9 cellular contexts compared by ENCODE assay signal in the genomic region with DNA sequence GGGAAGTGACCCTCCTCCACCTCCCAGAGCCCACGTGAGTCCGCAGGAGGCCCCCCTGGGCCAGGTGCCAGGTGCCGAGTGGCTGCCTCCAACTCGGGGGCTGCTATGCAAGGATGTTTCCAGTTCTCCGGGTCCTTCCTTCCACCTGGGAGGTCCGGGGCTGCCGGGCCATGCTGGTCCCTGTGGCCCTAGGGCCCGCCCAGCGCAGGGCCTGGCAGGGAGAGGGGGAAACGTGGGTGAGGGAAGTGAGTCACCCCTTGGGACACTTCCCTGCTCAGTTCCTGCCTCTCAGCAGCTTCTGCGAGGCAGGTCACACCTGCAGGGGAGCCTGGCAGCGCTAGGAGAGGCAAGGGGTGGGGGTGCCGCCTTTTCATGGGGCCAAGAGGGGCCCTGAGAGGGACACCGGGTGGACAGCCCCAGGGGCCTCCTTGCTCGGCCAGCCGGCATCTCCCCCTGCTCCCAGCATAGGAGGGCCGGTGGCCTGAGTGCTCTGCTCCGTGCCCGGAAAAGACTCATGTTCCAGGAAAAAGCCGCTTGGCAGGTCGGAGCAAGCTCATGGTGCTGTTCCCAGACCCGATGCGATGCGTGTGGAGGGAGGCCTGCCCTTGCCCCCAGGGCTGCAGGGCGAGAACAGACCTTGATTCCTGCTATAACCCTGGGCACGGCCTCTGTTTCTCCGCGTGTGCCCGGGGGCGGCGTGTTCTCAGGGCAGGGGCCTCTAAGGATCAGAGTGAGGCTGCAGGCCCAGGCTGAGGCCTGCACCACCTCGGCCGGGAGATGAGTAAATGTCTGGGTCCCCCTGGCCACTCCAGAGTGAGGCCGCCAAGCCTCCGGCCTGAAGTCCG. TPM values are rescaled to one million over a fixed set of nuclear protein-coding genes. Genes with fewer than 3 reads are reported as not detected.
DNase-seq lines count a peak whose midpoint lies in the region; ATAC-seq and TF ChIP-seq lines count a peak whose summit lies in the region.
"Had no signal": no experiment of that assay in that cellular context is flagged by ENCODE, and none has a peak within 500 bp of the region (broad histone marks: within the 10 kb centered on the region; RNA-seq: fewer than 3 reads in every experiment).

No MANE protein-coding gene starts in this region.

- H3K4me1 ChIP-seq in gastroesophageal sphincter (peaks cover 4 to 68% (median 26%) of the 10 kb centered on the region in 3 donors), gastrocnemius medialis (peaks cover 26 to 33% of the 10 kb centered on the region in 2 donors)

- no peaks in the 10 kb centered on the region for H3K9me3 Mint-ChIP-seq in activated CD8-positive, alpha-beta memory T cell treated with anti-CD3 and anti-CD28 coated beads, Interleukin-2, amount 10 ng/mL, durations not matched to agents 7 days and 5 days (ENCODE audit: low read depth)

- TF ChIP-seq POLR2A in gastroesophageal sphincter (IDR thresholded peaks at IDR 0.05) = no peak
- TF ChIP-seq POLR2A in gastrocnemius medialis (IDR thresholded peaks at IDR 0.05) = peak; percentile 8 to 28

- ATAC-seq in gastroesophageal sphincter = peak; percentile 66
- ATAC-seq in gastrocnemius medialis = peak; percentile 55 to 61
- no peak for ATAC-seq in GM19455 (IDR thresholded peaks at IDR 0.05; ENCODE audit: unreplicated experiment)
- ATAC-seq in activated CD8-positive, alpha-beta memory T cell treated with anti-CD3 and anti-CD28 coated beads, Interleukin-2, amount 10 ng/mL, durations not matched to agents 7 days and 5 days = no peak

- WGBS in gastroesophageal sphincter (ENCODE audit: low coverage in 1 of 2), 2 donors = 0% methylated on average over 2 of the region's 36 CpGs; no CpG with 5 or more reads in 1 of the 2 donors

- peak overlapping the region; percentile 80 to 96 (median 92) for H3K27ac ChIP-seq in gastroesophageal sphincter
- peak overlapping the region; percentile 84 to 96 (median 92) for H3K27ac ChIP-seq in gastrocnemius medialis

- TF ChIP-seq CTCF in gastroesophageal sphincter (IDR thresholded peaks at IDR 0.05) (no peak), gastrocnemius medialis (IDR thresholded peaks at IDR 0.05 in 4 of 5, conservative IDR thresholded peaks at IDR 0.05 in 1 of 5) (no peak)

- intact Hi-C loops in gastrocnemius medialis (cut with DNase I; ENCODE audit: low total_unique reads) = no loop called here

- H3K4me1 Mint-ChIP-seq in activated CD8-positive, alpha-beta memory T cell treated with anti-CD3 and anti-CD28 coated beads, Interleukin-2, amount 10 ng/mL, durations not matched to agents 7 days and 5 days = peaks cover 17% of the 10 kb centered on the region

- DNase-seq in NCI-H345 (lab: John Stamatoyannopoulos, UW) (peak; percentile 40), NCI-H345 treated with DMSO at 0.1 percent for 48 hours (lab: John Stamatoyannopoulos, UW; ENCODE audit: unreplicated experiment) (no peak), SKM-1 treated with dmso at 0.1 percent for 144 hours (lab: John Stamatoyannopoulos, UW; ENCODE audit: unreplicated experiment) (peak; percentile 61), gastrocnemius medialis (peak; percentile 41 to 74), SK-N-DZ (ENCODE audit: low spot score) (no peak)
- no peak for DNase-seq in activated CD8-positive, alpha-beta memory T cell treated with anti-CD3 and anti-CD28 coated beads, Interleukin-2, amount 10 ng/mL, durations not matched to agents 7 days and 5 days

- CTCF ChIA-PET in activated CD8-positive, alpha-beta memory T cell treated with anti-CD3 and anti-CD28 coated beads, Interleukin-2, amount 10 ng/mL, durations not matched to agents 7 days and 5 days (lab: Charles Lee) = interaction anchor here (0.6 to 5.2 kb wide), 54 partner anchors 10 to 755 kb away, joined by 3 to 223 read pairs (median 5); a partner anchor contains a TSS

- no peak overlapping the region for H3K4me3 Mint-ChIP-seq in activated CD8-positive, alpha-beta memory T cell treated with anti-CD3 and anti-CD28 coated beads, Interleukin-2, amount 10 ng/mL, durations not matched to agents 7 days and 5 days
- H3K4me3 Mint-ChIP-seq: activated B cell treated with CpG ODN at 0.5 μM for 24 hours had no signal

- H3K27me3 ChIP-seq in gastroesophageal sphincter = no peaks in the 10 kb centered on the region
- H3K27me3 ChIP-seq in gastrocnemius medialis = no peaks in the 10 kb centered on the region

- in situ Hi-C loops in gastrocnemius medialis (cut with MboI; ENCODE audit: low sequenced_read_pairs in 4 of 4) = loop anchor here in 3 of 4 donors (5.0 to 10.0 kb wide), 2 partner anchors 110 to 308 kb away; no protein-coding TSS in a partner anchor

- H3K4me3 ChIP-seq in gastroesophageal sphincter (peak overlapping the region in 1 of 2 donors; percentile 33), gastrocnemius medialis (peak overlapping the region; percentile 5 to 29 (median 18))

- TF ChIP-seq EP300 in gastroesophageal sphincter (IDR thresholded peaks at IDR 0.05) = no peak

- H3K27me3 Mint-ChIP-seq in activated CD8-positive, alpha-beta memory T cell treated with anti-CD3 and anti-CD28 coated beads, Interleukin-2, amount 10 ng/mL, durations not matched to agents 7 days and 5 days = no peaks in the 10 kb centered on the region
- H3K27me3 Mint-ChIP-seq: activated B cell treated with CpG ODN at 0.5 μM for 24 hours had no signal

- H3K9me3 ChIP-seq in gastroesophageal sphincter (peaks cover 0 to 12% (median 0%) of the 10 kb centered on the region in 3 donors), gastrocnemius medialis (no peaks in the 10 kb centered on the region)

- no peak overlapping the region for H3K27ac Mint-ChIP-seq in activated CD8-positive, alpha-beta memory T cell treated with anti-CD3 and anti-CD28 coated beads, Interleukin-2, amount 10 ng/mL, durations not matched to agents 7 days and 5 days
- H3K27ac Mint-ChIP-seq: activated B cell treated with CpG ODN at 0.5 μM for 24 hours had no signal

- H3K36me3 Mint-ChIP-seq in activated CD8-positive, alpha-beta memory T cell treated with anti-CD3 and anti-CD28 coated beads, Interleukin-2, amount 10 ng/mL, durations not matched to agents 7 days and 5 days = no peaks in the 10 kb centered on the region

- H3K36me3 ChIP-seq in gastroesophageal sphincter (no peaks in the 10 kb centered on the region), gastrocnemius medialis (no peaks in the 10 kb centered on the region)

RNA-seq across cellular contexts. Expression of a gene that starts 30.3 kb away (rescaled TPM):
- total RNA-seq in gastroesophageal sphincter = 1 to 10 TPM in 1 of 4 donors, not detected in 3; 1.2 TPM
- total RNA-seq in gastrocnemius medialis = not detected
- total RNA-seq in activated CD8-positive, alpha-beta memory T cell treated with anti-CD3 and anti-CD28 coated beads, Interleukin-2, amount 10 ng/mL, durations not matched to agents 7 days and 5 days = not detected
- polyA plus RNA-seq in SK-N-DZ (2014; cell fraction: cytosol; rRNA removed) = 0.16 and 0.22 TPM in 2 replicates
- polyA plus RNA-seq in SK-N-DZ (2014; cell fraction: nucleus; rRNA removed) = not detected in 2 replicates
- total RNA-seq: activated B cell treated with CpG ODN at 0.5 μM for 24 hours had no signal

Comparison
In these comparisons a context has a peak if more than half of its experiments do, and no peak if none do; other contexts are left out.
1. DNase-seq: peak in NCI-H345 (single experiment), SKM-1 treated with dmso at 0.1 percent for 144 hours (single experiment) and gastrocnemius medialis (2 of 2); none in NCI-H345 treated with DMSO at 0.1 percent for 48 hours (single experiment), activated CD8-positive, alpha-beta memory T cell treated with anti-CD3 and anti-CD28 coated beads, Interleukin-2, amount 10 ng/mL, durations not matched to agents 7 days and 5 days (single experiment) and SK-N-DZ (single experiment).
2. ATAC-seq: peak in gastroesophageal sphincter (single experiment) and gastrocnemius medialis (2 of 2); none in GM19455 (single experiment) and activated CD8-positive, alpha-beta memory T cell treated with anti-CD3 and anti-CD28 coated beads, Interleukin-2, amount 10 ng/mL, durations not matched to agents 7 days and 5 days (single experiment).
3. POLR2A ChIP-seq: peak in gastrocnemius medialis (2 of 2); none in gastroesophageal sphincter (0 of 2).